2 cellular contexts compared by ENCODE assay signal in the genomic region with DNA sequence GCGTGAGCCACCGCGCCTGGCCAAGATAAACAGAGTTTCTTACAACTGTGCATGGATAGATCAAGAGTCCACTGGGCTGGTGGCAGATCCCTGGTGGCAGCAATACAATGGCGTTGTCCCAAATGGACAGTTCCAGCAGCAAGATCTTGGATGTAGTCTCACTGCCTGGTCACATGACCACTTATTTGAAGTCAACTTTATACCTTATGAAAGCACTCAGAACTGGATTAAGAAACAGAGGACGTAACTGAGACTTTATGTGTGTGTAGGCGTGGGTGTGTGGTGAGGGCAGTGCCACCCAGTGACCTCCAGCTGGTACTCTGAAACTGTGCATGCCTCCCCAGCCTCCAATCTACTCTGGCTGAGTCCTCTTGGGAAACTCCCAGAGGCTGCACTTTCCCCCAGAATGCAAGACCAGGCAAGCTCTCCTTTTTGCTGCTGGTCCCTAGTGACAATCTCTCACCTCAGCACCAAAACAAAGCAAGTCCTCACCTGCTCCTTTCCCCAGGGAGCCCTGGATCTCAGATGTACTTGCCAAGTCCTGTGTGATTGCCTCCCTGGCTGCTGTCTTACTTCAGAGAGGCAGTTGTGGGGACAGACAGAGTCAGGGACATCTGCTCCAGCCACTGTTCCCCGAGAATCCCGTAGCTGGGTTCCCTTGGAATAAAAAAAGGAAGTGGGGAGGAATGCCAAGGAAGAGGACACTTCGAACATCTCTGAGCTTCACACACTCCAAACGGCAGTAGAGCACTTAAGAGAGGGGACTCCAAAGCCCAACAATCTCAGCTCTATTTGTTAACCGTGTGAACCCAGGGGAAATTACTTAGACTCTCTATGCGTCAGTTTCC.
A peak's percentile ranks its signal among the peaks of the same experiment; 100 is the strongest.
TF ChIP-seq lines count a peak whose summit lies in the region.

No MANE protein-coding gene starts in this region.

TF ChIP-seq in Ishikawa, 13 proteins besides CTCF, POLR2A, EP300 and RAD21:
- no peak for TF ChIP-seq TCF12 (IDR thresholded peaks at IDR 0.05; ENCODE audit: low read depth)
- peak; percentile 45; the same call in 1 of the 2 replicates for TF ChIP-seq USF1 (IDR thresholded peaks at IDR 0.05)
TF ChIP-seq in Ishikawa: peak in this region for 1.

TF ChIP-seq in HepG2, 621 proteins besides CTCF, POLR2A, EP300 and RAD21 (continues in another document):
- TF ChIP-seq NFYC (CRISPR knock-in tag; IDR thresholded peaks at IDR 0.05) (0 out of 2 replicates have a peak, but pooled peaks have one; percentile 4), HOXA3 (CRISPR knock-in tag; IDR thresholded peaks at IDR 0.05) (no peak), ZFP1 (CRISPR knock-in tag; IDR thresholded peaks at IDR 0.05) (no peak), ZNF598 (CRISPR knock-in tag; IDR thresholded peaks at IDR 0.05; ENCODE audit: borderline replicate concordance) (0 out of 2 replicates have a peak, but pooled peaks have one; percentile 37), HMGA1 (CRISPR knock-in tag; conservative IDR thresholded peaks at IDR 0.05) (no peak), ZFP91 (CRISPR knock-in tag; IDR thresholded peaks at IDR 0.05; ENCODE audit: borderline replicate concordance) (peak; percentile 78; the same call in 1 of the 2 replicates), LRRFIP1 (CRISPR knock-in tag; conservative IDR thresholded peaks at IDR 0.05) (no peak), FOXA1 (IDR thresholded peaks at IDR 0.05) (no peak), FOXA1 (CRISPR knock-in tag; IDR thresholded peaks at IDR 0.05) (peak; percentile 47; the same call in 1 of the 2 replicates), SUZ12 (IDR thresholded peaks at IDR 0.05; ENCODE audit: low read depth, low read length) (no peak), ADNP (CRISPR knock-in tag; IDR thresholded peaks at IDR 0.05) (0 out of 2 replicates have a peak, but pooled peaks have one; percentile 44), IKZF5 (CRISPR knock-in tag; IDR thresholded peaks at IDR 0.05) (peak; percentile 31; the same call in 1 of the 2 replicates), JDP2 (CRISPR knock-in tag; IDR thresholded peaks at IDR 0.05; ENCODE audit: borderline replicate concordance) (no peak), CBX2 (IDR thresholded peaks at IDR 0.05; ENCODE audit: low read depth, low read length) (no peak), CBX2 (CRISPR knock-in tag; IDR thresholded peaks at IDR 0.05; ENCODE audit: low read depth) (no peak), PHF21A (CRISPR knock-in tag; IDR thresholded peaks at IDR 0.05) (no peak), ZNF543 (CRISPR knock-in tag; IDR thresholded peaks at IDR 0.05) (0 out of 2 replicates have a peak, but pooled peaks have one; percentile 17), ZSCAN9 (CRISPR knock-in tag; IDR thresholded peaks at IDR 0.05; ENCODE audit: borderline replicate concordance) (no peak), NCOA2 (CRISPR knock-in tag; IDR thresholded peaks at IDR 0.05) (no peak), TCF12 (IDR thresholded peaks at IDR 0.05) (no peak), TCF12 (CRISPR knock-in tag; IDR thresholded peaks at IDR 0.05) (no peak), TAF15 (IDR thresholded peaks at IDR 0.05; ENCODE audit: low read depth, low read length, poor library complexity, severe bottlenecking) (no peak), ZNF609 (CRISPR knock-in tag; IDR thresholded peaks at IDR 0.05; ENCODE audit: borderline replicate concordance) (0 out of 2 replicates have a peak, but pooled peaks have one; percentile 21), ZFX (CRISPR knock-in tag; IDR thresholded peaks at IDR 0.05; ENCODE audit: low read depth) (0 out of 2 replicates have a peak, but pooled peaks have one; percentile 11), ELF3 (CRISPR knock-in tag; IDR thresholded peaks at IDR 0.05) (no peak), FOXP1 (IDR thresholded peaks at IDR 0.05) (no peak), FOXP1 (CRISPR knock-in tag; IDR thresholded peaks at IDR 0.05) (0 out of 2 replicates have a peak, but pooled peaks have one; percentile 3), ZNF770 (CRISPR knock-in tag; IDR thresholded peaks at IDR 0.05) (peak; percentile 77), SNAPC2 (CRISPR knock-in tag; IDR thresholded peaks at IDR 0.05) (no peak), MTF2 (CRISPR knock-in tag; IDR thresholded peaks at IDR 0.05; ENCODE audit: borderline replicate concordance) (0 out of 2 replicates have a peak, but pooled peaks have one; percentile 1), ZNF567 (CRISPR knock-in tag; IDR thresholded peaks at IDR 0.05; ENCODE audit: borderline replicate concordance) (peak; percentile 65; the same call in 1 of the 2 replicates), ZNF775 (CRISPR knock-in tag; IDR thresholded peaks at IDR 0.05; ENCODE audit: borderline replicate concordance) (0 out of 2 replicates have a peak, but pooled peaks have one; percentile 36), RCOR2 (CRISPR knock-in tag; IDR thresholded peaks at IDR 0.05) (0 out of 2 replicates have a peak, but pooled peaks have one; percentile 10), ZNF616 (CRISPR knock-in tag; IDR thresholded peaks at IDR 0.05; ENCODE audit: low read depth) (no peak)
- TF ChIP-seq, protein P1, sequence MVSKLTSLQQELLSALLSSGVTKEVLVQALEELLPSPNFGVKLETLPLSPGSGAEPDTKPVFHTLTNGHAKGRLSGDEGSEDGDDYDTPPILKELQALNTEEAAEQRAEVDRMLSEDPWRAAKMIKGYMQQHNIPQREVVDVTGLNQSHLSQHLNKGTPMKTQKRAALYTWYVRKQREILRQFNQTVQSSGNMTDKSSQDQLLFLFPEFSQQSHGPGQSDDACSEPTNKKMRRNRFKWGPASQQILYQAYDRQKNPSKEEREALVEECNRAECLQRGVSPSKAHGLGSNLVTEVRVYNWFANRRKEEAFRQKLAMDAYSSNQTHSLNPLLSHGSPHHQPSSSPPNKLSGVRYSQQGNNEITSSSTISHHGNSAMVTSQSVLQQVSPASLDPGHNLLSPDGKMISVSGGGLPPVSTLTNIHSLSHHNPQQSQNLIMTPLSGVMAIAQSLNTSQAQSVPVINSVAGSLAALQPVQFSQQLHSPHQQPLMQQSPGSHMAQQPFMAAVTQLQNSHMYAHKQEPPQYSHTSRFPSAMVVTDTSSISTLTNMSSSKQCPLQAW (CRISPR knock-in tag; IDR thresholded peaks at IDR 0.05): 0 out of 2 replicates have a peak, but pooled peaks have one; percentile 4
- TF ChIP-seq, protein P2, sequence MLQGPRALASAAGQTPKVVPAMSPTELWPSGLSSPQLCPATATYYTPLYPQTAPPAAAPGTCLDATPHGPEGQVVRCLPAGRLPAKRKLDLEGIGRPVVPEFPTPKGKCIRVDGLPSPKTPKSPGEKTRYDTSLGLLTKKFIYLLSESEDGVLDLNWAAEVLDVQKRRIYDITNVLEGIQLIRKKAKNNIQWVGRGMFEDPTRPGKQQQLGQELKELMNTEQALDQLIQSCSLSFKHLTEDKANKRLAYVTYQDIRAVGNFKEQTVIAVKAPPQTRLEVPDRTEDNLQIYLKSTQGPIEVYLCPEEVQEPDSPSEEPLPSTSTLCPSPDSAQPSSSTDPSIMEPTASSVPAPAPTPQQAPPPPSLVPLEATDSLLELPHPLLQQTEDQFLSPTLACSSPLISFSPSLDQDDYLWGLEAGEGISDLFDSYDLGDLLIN (CRISPR knock-in tag; IDR thresholded peaks at IDR 0.05; ENCODE audit: borderline replicate concordance): no peak
- TF ChIP-seq, protein P3, sequence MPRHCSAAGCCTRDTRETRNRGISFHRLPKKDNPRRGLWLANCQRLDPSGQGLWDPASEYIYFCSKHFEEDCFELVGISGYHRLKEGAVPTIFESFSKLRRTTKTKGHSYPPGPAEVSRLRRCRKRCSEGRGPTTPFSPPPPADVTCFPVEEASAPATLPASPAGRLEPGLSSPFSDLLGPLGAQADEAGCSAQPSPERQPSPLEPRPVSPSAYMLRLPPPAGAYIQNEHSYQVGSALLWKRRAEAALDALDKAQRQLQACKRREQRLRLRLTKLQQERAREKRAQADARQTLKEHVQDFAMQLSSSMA (CRISPR knock-in tag; IDR thresholded peaks at IDR 0.05): 0 out of 2 replicates have a peak, but pooled peaks have one; percentile 7
- TF ChIP-seq, protein P4, sequence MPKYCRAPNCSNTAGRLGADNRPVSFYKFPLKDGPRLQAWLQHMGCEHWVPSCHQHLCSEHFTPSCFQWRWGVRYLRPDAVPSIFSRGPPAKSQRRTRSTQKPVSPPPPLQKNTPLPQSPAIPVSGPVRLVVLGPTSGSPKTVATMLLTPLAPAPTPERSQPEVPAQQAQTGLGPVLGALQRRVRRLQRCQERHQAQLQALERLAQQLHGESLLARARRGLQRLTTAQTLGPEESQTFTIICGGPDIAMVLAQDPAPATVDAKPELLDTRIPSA (CRISPR knock-in tag; IDR thresholded peaks at IDR 0.05; ENCODE audit: borderline replicate concordance): no peak
